In the genomic region with DNA sequence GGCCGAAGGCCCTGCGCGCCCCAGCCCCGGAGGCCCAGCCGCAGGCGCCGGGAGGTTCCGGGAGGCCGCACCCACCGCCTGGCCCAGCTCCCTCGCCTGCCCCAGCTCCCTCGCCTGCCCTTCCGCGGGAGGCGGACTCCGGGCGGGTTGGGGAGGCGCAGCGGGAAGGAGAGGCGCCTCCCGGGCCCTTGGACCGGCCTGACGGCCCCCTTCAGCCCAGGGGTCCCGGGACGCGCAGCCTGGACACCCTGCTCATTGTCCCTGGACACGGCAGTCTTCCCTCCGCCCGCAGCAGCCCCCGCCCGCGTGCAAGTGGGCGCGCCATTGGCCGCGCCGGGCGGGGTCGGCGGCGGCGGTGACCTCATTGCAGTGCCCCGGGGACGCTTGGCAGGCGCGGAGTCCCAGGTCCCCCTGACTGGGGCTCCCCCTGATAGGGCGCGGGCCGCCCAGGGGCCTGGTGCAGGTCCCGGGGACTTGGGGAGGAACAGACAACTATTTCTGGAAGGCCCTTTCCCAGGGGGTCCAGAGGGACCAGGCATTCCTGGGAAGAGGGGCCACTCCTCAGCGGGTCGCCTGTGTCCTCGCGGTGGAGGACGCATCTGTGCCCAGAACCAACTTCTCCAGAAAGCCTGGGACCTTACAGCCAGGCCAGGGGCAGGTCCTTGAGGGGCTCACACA, we compare ENCODE assay signal across 8 cellular contexts. TPM values are rescaled to one million over a fixed set of nuclear protein-coding genes. Genes with fewer than 3 reads are reported as not detected.
DNase-seq lines count a peak whose midpoint lies in the region; ATAC-seq and TF ChIP-seq lines count a peak whose summit lies in the region.

No MANE protein-coding gene starts in this region.

- peak overlapping the region; percentile 88 to 93 (median 90) for H3K27ac ChIP-seq in esophagus muscularis mucosa (replicated peaks in 1 of 4)

- H3K4me1 Mint-ChIP-seq in activated CD4-positive, alpha-beta memory T cell treated with anti-CD3 and anti-CD28 coated beads for 36 hours (ENCODE audit: low read depth), result peaks cover 24% of the 10 kb centered on the region
- H3K4me1 Mint-ChIP-seq in nephron, result peaks cover 24% of the 10 kb centered on the region

- peaks cover 79 to 95% (median 92%) of the 10 kb centered on the region in 4 donors for H3K4me1 ChIP-seq in esophagus muscularis mucosa

- H3K27me3 ChIP-seq in esophagus muscularis mucosa, result peaks cover 0 to 43% (median 31%) of the 10 kb centered on the region in 4 donors

- ATAC-seq in HG02870 (IDR thresholded peaks at IDR 0.05; ENCODE audit: unreplicated experiment), result peak; percentile 14
- ATAC-seq in GM21360 (IDR thresholded peaks at IDR 0.05; ENCODE audit: unreplicated experiment), result no peak
- no peak for ATAC-seq in HG02588 (IDR thresholded peaks at IDR 0.05; ENCODE audit: unreplicated experiment)

- no peaks in the 10 kb centered on the region for H3K9me3 ChIP-seq in esophagus muscularis mucosa

- peak overlapping the region; percentile 65 for H3K4me3 Mint-ChIP-seq in activated CD4-positive, alpha-beta memory T cell treated with anti-CD3 and anti-CD28 coated beads for 36 hours
- H3K4me3 Mint-ChIP-seq in nephron, result peak overlapping the region; percentile 84 to 87 (median 85)

- TF ChIP-seq POLR2A in esophagus muscularis mucosa (IDR thresholded peaks at IDR 0.05; ENCODE audit: low read depth), result peak; percentile 19

- WGBS in esophagus muscularis mucosa, result under 1% methylated on average over 24 of the region's 55 CpGs

- H3K9me3 Mint-ChIP-seq in activated CD4-positive, alpha-beta memory T cell treated with anti-CD3 and anti-CD28 coated beads for 36 hours, result no peaks in the 10 kb centered on the region
- no peaks in the 10 kb centered on the region for H3K9me3 Mint-ChIP-seq in nephron

- intact Hi-C loops in activated CD4-positive, alpha-beta memory T cell treated with anti-CD3 and anti-CD28 coated beads for 36 hours (cut with micrococcal nuclease), result no loop called here
- intact Hi-C loops in esophagus muscularis mucosa (cut with DNase I), result no loop called here

- H3K4me3 ChIP-seq in esophagus muscularis mucosa, result peak overlapping the region; percentile 78 to 94 (median 84)

- no peaks in the 10 kb centered on the region for H3K36me3 Mint-ChIP-seq in activated CD4-positive, alpha-beta memory T cell treated with anti-CD3 and anti-CD28 coated beads for 36 hours
- no peaks in the 10 kb centered on the region for H3K36me3 Mint-ChIP-seq in nephron (ENCODE audit: low read depth)

- H3K36me3 ChIP-seq in esophagus muscularis mucosa, result peaks cover 17 to 26% (median 25%) of the 10 kb centered on the region in 4 donors

- POLR2A ChIA-PET in activated CD4-positive, alpha-beta memory T cell treated with anti-CD3 and anti-CD28 coated beads for 36 hours (lab: Charles Lee), result interaction anchor here (1.7 to 2.2 kb wide), 2 partner anchors 10 to 14 kb away, joined by 7 to 12 read pairs; partner anchors contain the start of genes PNPLA2, POLR2L and TSPAN4

- no peak for TF ChIP-seq CTCF in esophagus muscularis mucosa (IDR thresholded peaks at IDR 0.05)
- no peak for TF ChIP-seq CTCF in nephron (IDR thresholded peaks at IDR 0.05; ENCODE audit: unreplicated experiment in 3 of 3)

- CTCF ChIA-PET in activated CD4-positive, alpha-beta memory T cell treated with anti-CD3 and anti-CD28 coated beads for 36 hours (lab: Charles Lee), result interaction anchor here (1.2 kb wide), 2 partner anchors 10 to 14 kb away, joined by 3 to 5 read pairs; partner anchors contain the start of genes POLR2L and TSPAN4

- no peak overlapping the region for H3K27ac Mint-ChIP-seq in activated CD4-positive, alpha-beta memory T cell treated with anti-CD3 and anti-CD28 coated beads for 36 hours
- H3K27ac Mint-ChIP-seq in nephron, result peak overlapping the region; percentile 25 to 69 (median 63)

- DNase-seq in ELF-1 (ENCODE audit: low read depth, low spot score) (peak; percentile 63), esophagus muscularis mucosa (ENCODE audit: extremely low spot score) (no peak), HuH-7.5 (ENCODE audit: low spot score) (no peak)
- peak; percentile 50 for DNase-seq in activated CD4-positive, alpha-beta memory T cell treated with anti-CD3 and anti-CD28 coated beads for 36 hours

- H3K27me3 Mint-ChIP-seq in activated CD4-positive, alpha-beta memory T cell treated with anti-CD3 and anti-CD28 coated beads for 36 hours, result peaks cover 26% of the 10 kb centered on the region
- peaks cover 24% of the 10 kb centered on the region for H3K27me3 Mint-ChIP-seq in nephron (ENCODE audit: low read depth)

- TF ChIP-seq EP300 in esophagus muscularis mucosa (IDR thresholded peaks at IDR 0.05), result no peak

RNA-seq across cellular contexts. Expression of gene CD151, which starts 0.5 kb away (rescaled TPM):
- total RNA-seq in activated CD4-positive, alpha-beta memory T cell treated with anti-CD3 and anti-CD28 coated beads for 36 hours, result 10 to 100 TPM; 40.2 to 40.9 TPM
- 100 to 1,000 TPM; 219 to 730 (median 352) TPM for total RNA-seq in esophagus muscularis mucosa

RNA-seq across cellular contexts. Expression of gene CRACR2B, which starts 5.5 kb away (rescaled TPM):
- total RNA-seq in activated CD4-positive, alpha-beta memory T cell treated with anti-CD3 and anti-CD28 coated beads for 36 hours, result 1 to 10 TPM; 1.8 to 2.3 TPM
- 1 to 10 TPM; 5.3 to 8.4 (median 7.0) TPM for total RNA-seq in esophagus muscularis mucosa

RNA-seq across cellular contexts. Expression of gene POLR2L, which starts 9.1 kb away (rescaled TPM):
- total RNA-seq in activated CD4-positive, alpha-beta memory T cell treated with anti-CD3 and anti-CD28 coated beads for 36 hours, result 10 to 100 TPM; 70.4 to 74.0 TPM
- total RNA-seq in esophagus muscularis mucosa, result 100 to 1,000 TPM in 2 of 4 donors, 10 to 100 TPM in 2; 71.4 to 189 (median 92.3) TPM

RNA-seq across cellular contexts. Expression of gene TSPAN4, which starts 9.4 kb away (rescaled TPM):
- total RNA-seq in activated CD4-positive, alpha-beta memory T cell treated with anti-CD3 and anti-CD28 coated beads for 36 hours, result 1 to 10 TPM; 5.2 to 5.3 TPM
- 100 to 1,000 TPM in 3 of 4 donors, 10 to 100 TPM in 1; 81.4 to 156 (median 129) TPM for total RNA-seq in esophagus muscularis mucosa

RNA-seq across cellular contexts. Expression of gene PNPLA2, which starts 14.5 kb away (rescaled TPM):
- 10 to 100 TPM; 33.2 to 35.0 TPM for total RNA-seq in activated CD4-positive, alpha-beta memory T cell treated with anti-CD3 and anti-CD28 coated beads for 36 hours
- 100 to 1,000 TPM in 1 of 4 donors, 10 to 100 TPM in 3; 62.8 to 107 (median 77.6) TPM for total RNA-seq in esophagus muscularis mucosa

Comparison
In these comparisons a context has a peak if more than half of its experiments do, and no peak if none do; other contexts are left out.
1. DNase-seq: peak in ELF-1 (single experiment) and activated CD4-positive, alpha-beta memory T cell treated with anti-CD3 and anti-CD28 coated beads for 36 hours (single experiment); none in esophagus muscularis mucosa (single experiment) and HuH-7.5 (single experiment).
2. RNA of gene CD151, which starts 0.5 kb away (total RNA-seq): 219 to 730 TPM in esophagus muscularis mucosa; 40.2 to 40.9 TPM in activated CD4-positive, alpha-beta memory T cell treated with anti-CD3 and anti-CD28 coated beads for 36 hours; every median in the first group is over 4 times any median in the second.